In the genomic region with DNA sequence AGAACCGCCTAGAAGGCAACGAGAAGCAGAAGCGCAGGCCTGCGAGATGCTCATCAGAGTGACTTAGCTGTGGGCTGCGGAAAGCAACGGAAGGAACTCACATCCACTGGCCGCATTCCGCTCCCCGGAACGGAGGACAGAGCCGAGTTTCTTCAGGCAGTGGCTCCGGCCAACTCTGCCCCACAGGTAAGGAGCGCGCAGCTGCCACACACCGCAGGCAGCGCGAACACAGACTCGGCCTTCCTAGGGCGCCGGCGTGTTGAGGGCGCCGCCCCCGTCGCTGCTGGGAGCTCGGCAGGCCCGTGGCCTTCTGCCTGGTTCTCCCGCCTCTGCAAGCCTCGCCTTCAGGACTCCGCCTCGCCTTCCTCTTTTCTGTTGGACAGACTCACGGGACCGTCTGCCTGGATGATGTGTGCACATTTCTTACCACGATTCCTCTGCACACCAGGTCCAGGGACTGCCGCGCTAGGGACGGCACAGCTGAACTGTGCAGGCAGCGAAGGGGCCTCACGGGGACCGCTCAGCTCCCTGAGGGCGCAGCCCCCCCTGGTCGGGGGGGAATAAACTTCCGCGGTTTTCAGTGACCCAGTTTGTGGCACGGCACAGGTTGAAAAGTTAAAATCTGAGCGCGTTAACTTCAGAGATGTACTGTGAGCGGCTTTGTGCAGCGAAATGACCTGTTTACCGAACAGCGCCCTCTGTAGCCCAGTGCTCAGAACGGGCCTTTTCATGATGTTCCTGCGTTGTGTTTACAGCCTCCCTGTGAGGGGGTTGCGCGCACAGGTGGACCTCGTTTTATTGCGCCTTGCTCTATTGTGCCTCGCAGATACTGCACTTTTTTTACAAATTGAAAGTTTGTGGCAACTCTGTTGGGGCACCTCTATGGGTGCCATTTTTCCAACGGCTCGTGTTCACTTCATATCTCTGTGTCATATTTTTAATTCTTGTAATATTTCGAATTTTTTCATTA, we compare ENCODE assay signal across 8 cellular contexts. TPM values are rescaled to one million over a fixed set of nuclear protein-coding genes. Genes with fewer than 3 reads are reported as not detected.
DNase-seq lines count a peak whose midpoint lies in the region; FAIRE-seq and TF ChIP-seq lines count a peak whose summit lies in the region.

No MANE protein-coding gene starts in this region.

- H3K9me3 ChIP-seq in DOHH2 (ENCODE audit: control insufficient read depth, insufficient read depth, low read length) (no peaks in the 10 kb centered on the region), MG63 (no peaks in the 10 kb centered on the region; the same call in 1 of the 2 replicates), SJCRH30 (replicated peaks) (no peaks in the 10 kb centered on the region), neuronal stem cell (replicated peaks in 1 of 2; ENCODE audit: control insufficient read depth in 2 of 2, insufficient read depth in 1 of 2, low read depth in 1 of 2, low read length in 2 of 2) (peaks cover 2 to 3% of the 10 kb centered on the region in 2 donors), stomach smooth muscle (ENCODE audit: control insufficient read depth in 2 of 2, low read length in 2 of 2) (no peaks in the 10 kb centered on the region)

- no peaks in the 10 kb centered on the region for H3F3A ChIP-seq in DOHH2 (ENCODE audit: control insufficient read depth, insufficient read depth)

- no peak overlapping the region for H3K27ac ChIP-seq in DOHH2 (ENCODE audit: low read depth, low read length)
- no peak overlapping the region for H3K27ac ChIP-seq in SJCRH30
- peak overlapping the region; percentile 67 for H3K27ac ChIP-seq in neuronal stem cell (replicated peaks; ENCODE audit: low read length)
- peak overlapping the region; percentile 60 for H3K27ac ChIP-seq in stomach smooth muscle (ENCODE audit: low read length)

- peak overlapping the region; percentile 98 for H2AFZ ChIP-seq in neuronal stem cell (ENCODE audit: low read length)

- no peak for FAIRE-seq in H54 (lab: Jason Lieb, UNC)

- H3K27me3 ChIP-seq in DOHH2 (ENCODE audit: control insufficient read depth, low read length) (peaks cover 11% of the 10 kb centered on the region), MG63 (no peaks in the 10 kb centered on the region), SJCRH30 (peaks cover 6% of the 10 kb centered on the region), neuronal stem cell (ENCODE audit: control insufficient read depth in 3 of 3, insufficient read depth in 3 of 3, low read depth in 1 of 3, low read length in 3 of 3) (peaks cover 0 to 16% (median 1%) of the 10 kb centered on the region in 3 experiments), stomach smooth muscle (ENCODE audit: control insufficient read depth in 1 of 2, insufficient read depth in 2 of 2, low read length in 2 of 2) (peaks cover 0 to 2% of the 10 kb centered on the region in 2 donors)

- no peaks in the 10 kb centered on the region for H4K20me1 ChIP-seq in DOHH2 (ENCODE audit: control insufficient read depth, insufficient read depth, low read depth, low read length)

- no CpG with 5 or more reads among the region's 61 CpGs for WGBS in neuronal stem cell (ENCODE audit: extremely low coverage in 2 of 2, insufficient read length in 2 of 2, insufficient replicate concordance in 1 of 2), 2 donors

- peak overlapping the region; percentile 84 for H3K4me3 ChIP-seq in DOHH2 (ENCODE audit: low read length)
- peak overlapping the region; percentile 45 for H3K4me3 ChIP-seq in MG63
- peak overlapping the region; percentile 58 for H3K4me3 ChIP-seq in SJCRH30
- H3K4me3 ChIP-seq in neuronal stem cell (ENCODE audit: low read length in 2 of 2): peak overlapping the region; percentile 52 to 84
- peak overlapping the region; percentile 79 to 87 for H3K4me3 ChIP-seq in stomach smooth muscle (ENCODE audit: low read length in 2 of 2)

- H3K4me2 ChIP-seq in DOHH2 (ENCODE audit: low read length) (peak overlapping the region; percentile 100), neuronal stem cell (ENCODE audit: insufficient read depth, low read length, poor library complexity, severe bottlenecking) (peak overlapping the region; percentile 89)

- DNase-seq in H54 (ENCODE audit: insufficient read length, low spot score) (peak; percentile 84), MG63 (peak; percentile 64), SJCRH30 (peak; percentile 68 to 85), germinal center (ENCODE audit: low spot score) (peak; percentile 81), neuronal stem cell (ENCODE audit: low spot score) (peak; percentile 79)
- DNase-seq in activated naive CD4-positive, alpha-beta T cell treated with Interleukin-2 at 50 U/mL for 16 hours: peak; percentile 82

- H3K36me3 ChIP-seq in DOHH2 (ENCODE audit: control insufficient read depth, low read length) (no peaks in the 10 kb centered on the region), MG63 (no peaks in the 10 kb centered on the region), SJCRH30 (no peaks in the 10 kb centered on the region), neuronal stem cell (replicated peaks in 1 of 2; ENCODE audit: control insufficient read depth in 2 of 2, insufficient read depth in 2 of 2, low read length in 2 of 2) (no peaks in the 10 kb centered on the region), stomach smooth muscle (ENCODE audit: control insufficient read depth in 2 of 2, insufficient read depth in 2 of 2, low read length in 2 of 2) (no peaks in the 10 kb centered on the region)

- H2BK15ac ChIP-seq in neuronal stem cell (ENCODE audit: low read length): peak overlapping the region; percentile 41

- H3K4me1 ChIP-seq in DOHH2 (ENCODE audit: control insufficient read depth, low read length) (peaks cover 13% of the 10 kb centered on the region), SJCRH30 (no peaks in the 10 kb centered on the region), neuronal stem cell (ENCODE audit: control insufficient read depth in 2 of 2, insufficient read depth in 1 of 2, low read depth in 1 of 2, low read length in 2 of 2) (peaks cover 1 to 3% of the 10 kb centered on the region in 2 donors), stomach smooth muscle (ENCODE audit: control insufficient read depth, insufficient read depth, low read length) (peaks cover 9% of the 10 kb centered on the region)

- peak overlapping the region; percentile 71 for H3K23ac ChIP-seq in neuronal stem cell (ENCODE audit: low read depth, low read length, poor library complexity)

- no peaks in the 10 kb centered on the region for H3K79me1 ChIP-seq in neuronal stem cell (ENCODE audit: low read depth, low read length)

- H3K18ac ChIP-seq in neuronal stem cell (ENCODE audit: low read length): peak overlapping the region; percentile 98

- H3K79me2 ChIP-seq in DOHH2 (ENCODE audit: control insufficient read depth, low read length): no peaks in the 10 kb centered on the region

- H2BK5ac ChIP-seq in neuronal stem cell (ENCODE audit: low read length): no peak overlapping the region

- H2AK5ac ChIP-seq in neuronal stem cell (ENCODE audit: low read depth, low read length): no peak overlapping the region

- H2BK12ac ChIP-seq in neuronal stem cell (ENCODE audit: low read length): no peak overlapping the region

- H4K91ac ChIP-seq in neuronal stem cell (ENCODE audit: low read depth, low read length, poor library complexity): no peak overlapping the region

- H3K9me2 ChIP-seq in DOHH2 (replicated peaks; ENCODE audit: control insufficient read depth, low read length): no peaks in the 10 kb centered on the region

- H4K8ac ChIP-seq in neuronal stem cell (ENCODE audit: low read depth, low read length): no peak overlapping the region

- H3K4ac ChIP-seq in neuronal stem cell (ENCODE audit: low read length): no peak overlapping the region

- peak overlapping the region; percentile 98 for H3K14ac ChIP-seq in neuronal stem cell (ENCODE audit: low read length)

- H3K9ac ChIP-seq in neuronal stem cell (ENCODE audit: low read depth, low read length, poor library complexity): peak overlapping the region; percentile 92
- peak overlapping the region; percentile 72 to 80 for H3K9ac ChIP-seq in stomach smooth muscle (ENCODE audit: low read length in 2 of 2)

- peak overlapping the region; percentile 14 for H2BK120ac ChIP-seq in neuronal stem cell (ENCODE audit: low read depth, low read length)

- TF ChIP-seq CTCF in DOHH2 (IDR thresholded peaks at IDR 0.05; ENCODE audit: low read depth, low read length, poor library complexity, severe bottlenecking): peak; percentile 85

- peak; percentile 58 for TF ChIP-seq POLR2A in H54 (IDR thresholded peaks at IDR 0.05; ENCODE audit: low read depth, low read length)

RNA-seq across cellular contexts. Expression of gene TCP10L, which starts 15.8 kb away (rescaled TPM):
- 0.69 TPM in 1 of 2 replicates, not detected in the other for total RNA-seq in MG63 (2014; rRNA removed; shearing (Covaris generic); ENCODE audit: low replicate concordance)
- total RNA-seq in SJCRH30 (2014; rRNA removed; shearing (Covaris generic)): not detected in 2 replicates
- 2.7 TPM for polyA plus RNA-seq in neuronal stem cell (2013, experiment 1 of 2)
- 2.6 TPM for polyA plus RNA-seq in neuronal stem cell (2013, experiment 2 of 2)

RNA-seq across cellular contexts. Expression of gene CFAP298, which starts 42.6 kb away (rescaled TPM):
- 65.4 and 92.8 TPM in 2 replicates for total RNA-seq in MG63 (2014; rRNA removed; shearing (Covaris generic); ENCODE audit: low replicate concordance)
- total RNA-seq in SJCRH30 (2014; rRNA removed; shearing (Covaris generic)): 35.4 and 37.2 TPM in 2 replicates
- polyA plus RNA-seq in neuronal stem cell (2013, experiment 1 of 2): 70.4 TPM
- 72.3 TPM for polyA plus RNA-seq in neuronal stem cell (2013, experiment 2 of 2)

Comparison
In these comparisons a context has a peak if more than half of its experiments do, and no peak if none do; other contexts are left out.
1. H3K27ac ChIP-seq: peak in neuronal stem cell (single experiment) and stomach smooth muscle (single experiment); none in DOHH2 (single experiment) and SJCRH30 (single experiment).
2. Peak in every context shown above with its lines, with median percentiles within 50 percentile points of each other: H3K4me3 ChIP-seq and DNase-seq.